ENCODE assay signal across 22 cellular contexts in genomic region chr12:78977463-78977862, GRCh38.
DNase-seq lines count a peak whose midpoint lies in the region; ATAC-seq and TF ChIP-seq lines count a peak whose summit lies in the region.
"Had no signal": no experiment of that assay in that cellular context is flagged by ENCODE, and none has a peak within 500 bp of the region (broad histone marks: within the 10 kb centered on the region; RNA-seq: fewer than 3 reads in every experiment).

No MANE protein-coding gene starts in this region.

- no peaks in the 10 kb centered on the region for H3K36me3 ChIP-seq in heart left ventricle
- H3K36me3 ChIP-seq in upper lobe of right lung = no peaks in the 10 kb centered on the region
- H3K36me3 ChIP-seq: esophagus squamous epithelium had no signal

- no peak overlapping the region for H3K27ac Mint-ChIP-seq in activated CD8-positive, alpha-beta memory T cell treated with anti-CD3 and anti-CD28 coated beads, Interleukin-2, amount 10 ng/mL, durations not matched to agents 7 days and 5 days
- H3K27ac Mint-ChIP-seq: activated naive CD4-positive, alpha-beta T cell treated with anti-CD3 and anti-CD28 coated beads, Interleukin-2, amount 50 U/mL, for 24 hours; CD4-positive, CD25-positive, alpha-beta regulatory T cell; stimulated activated naive CD8-positive, alpha-beta T cell treated with anti-CD3 and anti-CD28 coated beads, Interleukin-15, amount 100 ng/mL, for 72 hours; type B pancreatic cell had no signal

- TF ChIP-seq CTCF in heart left ventricle (IDR thresholded peaks at IDR 0.05) (no peak), fibroblast of the aortic adventitia (IDR thresholded peaks at IDR 0.05; ENCODE audit: insufficient read depth, low read length) (no peak), upper lobe of right lung (IDR thresholded peaks at IDR 0.05) (no peak)

- H3K9me3 ChIP-seq in heart left ventricle (no peaks in the 10 kb centered on the region), upper lobe of right lung (no peaks in the 10 kb centered on the region)
- H3K9me3 ChIP-seq: esophagus squamous epithelium had no signal

- no peaks in the 10 kb centered on the region for H3K36me3 Mint-ChIP-seq in activated CD8-positive, alpha-beta memory T cell treated with anti-CD3 and anti-CD28 coated beads, Interleukin-2, amount 10 ng/mL, durations not matched to agents 7 days and 5 days
- H3K36me3 Mint-ChIP-seq: activated naive CD4-positive, alpha-beta T cell treated with anti-CD3 and anti-CD28 coated beads, Interleukin-2, amount 50 U/mL, for 24 hours; CD4-positive, CD25-positive, alpha-beta regulatory T cell; type B pancreatic cell had no signal

- H3K27ac ChIP-seq in heart left ventricle = no peak overlapping the region
- no peak overlapping the region for H3K27ac ChIP-seq in upper lobe of right lung
- H3K27ac ChIP-seq: esophagus squamous epithelium, PC-9 had no signal

- H3K4me3 ChIP-seq in heart left ventricle (no peak overlapping the region), fibroblast of the aortic adventitia (ENCODE audit: low read depth, low read length) (no peak overlapping the region), upper lobe of right lung (no peak overlapping the region)
- H3K4me3 ChIP-seq: esophagus squamous epithelium, PC-9 had no signal

- no peak for TF ChIP-seq POLR2A in heart left ventricle (IDR thresholded peaks at IDR 0.05)

- ATAC-seq in Right ventricle myocardium superior (ENCODE audit: poor library complexity) (peak; percentile 71), heart left ventricle (no peak), upper lobe of right lung (peak; percentile 73), HG02885 (IDR thresholded peaks at IDR 0.05; ENCODE audit: poor library complexity, unreplicated experiment) (no peak)
- ATAC-seq in activated CD8-positive, alpha-beta memory T cell treated with anti-CD3 and anti-CD28 coated beads, Interleukin-2, amount 10 ng/mL, durations not matched to agents 7 days and 5 days = no peak
- ATAC-seq: sciatic nerve; stimulated activated naive CD8-positive, alpha-beta T cell treated with anti-CD3 and anti-CD28 coated beads, Interleukin-15, amount 100 ng/mL, for 72 hours had no signal

- no peaks in the 10 kb centered on the region for H3K4me1 Mint-ChIP-seq in activated CD8-positive, alpha-beta memory T cell treated with anti-CD3 and anti-CD28 coated beads, Interleukin-2, amount 10 ng/mL, durations not matched to agents 7 days and 5 days
- H3K4me1 Mint-ChIP-seq: activated naive CD4-positive, alpha-beta T cell treated with anti-CD3 and anti-CD28 coated beads, Interleukin-2, amount 50 U/mL, for 24 hours; CD4-positive, CD25-positive, alpha-beta regulatory T cell; stimulated activated naive CD8-positive, alpha-beta T cell treated with anti-CD3 and anti-CD28 coated beads, Interleukin-15, amount 100 ng/mL, for 72 hours had no signal

- CTCF ChIA-PET in activated CD8-positive, alpha-beta memory T cell treated with anti-CD3 and anti-CD28 coated beads, Interleukin-2, amount 10 ng/mL, durations not matched to agents 7 days and 5 days (lab: Charles Lee) = no interaction called here

- H3K27me3 Mint-ChIP-seq in activated CD8-positive, alpha-beta memory T cell treated with anti-CD3 and anti-CD28 coated beads, Interleukin-2, amount 10 ng/mL, durations not matched to agents 7 days and 5 days = no peaks in the 10 kb centered on the region
- H3K27me3 Mint-ChIP-seq: activated naive CD4-positive, alpha-beta T cell treated with anti-CD3 and anti-CD28 coated beads, Interleukin-2, amount 50 U/mL, for 24 hours; brain; stimulated activated naive CD8-positive, alpha-beta T cell treated with anti-CD3 and anti-CD28 coated beads, Interleukin-15, amount 100 ng/mL, for 72 hours; type B pancreatic cell had no signal

- no peak overlapping the region for H3K4me3 Mint-ChIP-seq in activated CD8-positive, alpha-beta memory T cell treated with anti-CD3 and anti-CD28 coated beads, Interleukin-2, amount 10 ng/mL, durations not matched to agents 7 days and 5 days
- H3K4me3 Mint-ChIP-seq: activated naive CD4-positive, alpha-beta T cell treated with anti-CD3 and anti-CD28 coated beads, Interleukin-2, amount 50 U/mL, for 24 hours; CD4-positive, CD25-positive, alpha-beta regulatory T cell; stimulated activated naive CD8-positive, alpha-beta T cell treated with anti-CD3 and anti-CD28 coated beads, Interleukin-15, amount 100 ng/mL, for 72 hours; type B pancreatic cell had no signal

- intact Hi-C loops in Right ventricle myocardium superior (cut with DNase I) (no loop called here), heart left ventricle (cut with DNase I) (no loop called here), upper lobe of right lung (cut with DNase I) (no loop called here)

- no peaks in the 10 kb centered on the region for H3K27me3 ChIP-seq in heart left ventricle
- H3K27me3 ChIP-seq in upper lobe of right lung = no peaks in the 10 kb centered on the region
- H3K27me3 ChIP-seq: esophagus squamous epithelium had no signal

- no peak for DNase-seq in Right ventricle myocardium superior
- no peak for DNase-seq in heart left ventricle
- peak; percentile 50 for DNase-seq in OCI-M1 (lab: John Stamatoyannopoulos, UW)
- DNase-seq in fibroblast of the aortic adventitia (ENCODE audit: low read depth) = peak; percentile 17
- no peak for DNase-seq in upper lobe of right lung
- no peak for DNase-seq in activated CD8-positive, alpha-beta memory T cell treated with anti-CD3 and anti-CD28 coated beads, Interleukin-2, amount 10 ng/mL, durations not matched to agents 7 days and 5 days
- no peak for DNase-seq in activated CD4-positive, alpha-beta T cell treated with anti-CD3 and anti-CD28 coated beads for 48 hours
- DNase-seq: activated CD4-positive, alpha-beta T cell treated with anti-CD3 and anti-CD28 coated beads, Interleukin-2, amount 50 U/mL, for 4 hours; activated T-cell treated with anti-CD3 and anti-CD28 coated beads, Interleukin-2, amount 50 U/mL, for 1 hour; CD4-positive, CD25-positive, alpha-beta regulatory T cell; DND-41; esophagus squamous epithelium; MM.1S; NCI-H2081 treated with DMSO at 0.1 percent for 48 hours; NCI-H524 treated with DMSO at 0.1 percent for 48 hours; PC-9; stimulated activated naive CD8-positive, alpha-beta T cell treated with anti-CD3 and anti-CD28 coated beads, Interleukin-15, amount 100 ng/mL, for 72 hours had no signal

- H3K4me1 ChIP-seq in heart left ventricle (no peaks in the 10 kb centered on the region), upper lobe of right lung (no peaks in the 10 kb centered on the region)
- H3K4me1 ChIP-seq: esophagus squamous epithelium had no signal

- WGBS in heart left ventricle, 4 donors = 53 to 70% (median 66%) methylated on average over 3 of the region's 3 CpGs

- peaks cover 5% of the 10 kb centered on the region for H3K9me3 Mint-ChIP-seq in activated CD8-positive, alpha-beta memory T cell treated with anti-CD3 and anti-CD28 coated beads, Interleukin-2, amount 10 ng/mL, durations not matched to agents 7 days and 5 days (ENCODE audit: low read depth)
- H3K9me3 Mint-ChIP-seq: activated naive CD4-positive, alpha-beta T cell treated with anti-CD3 and anti-CD28 coated beads, Interleukin-2, amount 50 U/mL, for 24 hours; brain; stimulated activated naive CD8-positive, alpha-beta T cell treated with anti-CD3 and anti-CD28 coated beads, Interleukin-15, amount 100 ng/mL, for 72 hours; type B pancreatic cell had no signal

Comparison
In these comparisons a context has a peak if more than half of its experiments do, and no peak if none do; other contexts are left out.
1. ATAC-seq: peak in Right ventricle myocardium superior (single experiment) and upper lobe of right lung (single experiment); none in heart left ventricle (0 of 4), HG02885 (single experiment) and activated CD8-positive, alpha-beta memory T cell treated with anti-CD3 and anti-CD28 coated beads, Interleukin-2, amount 10 ng/mL, durations not matched to agents 7 days and 5 days (single experiment).
2. DNase-seq: peak in OCI-M1 (single experiment) and fibroblast of the aortic adventitia (single experiment); none in Right ventricle myocardium superior (single experiment), heart left ventricle (0 of 5), upper lobe of right lung (single experiment), activated CD8-positive, alpha-beta memory T cell treated with anti-CD3 and anti-CD28 coated beads, Interleukin-2, amount 10 ng/mL, durations not matched to agents 7 days and 5 days (single experiment) and activated CD4-positive, alpha-beta T cell treated with anti-CD3 and anti-CD28 coated beads for 48 hours (single experiment).